In genomic region chr6:10415593-10416480, GRCh38 we compare ENCODE assay signal across 10 cellular contexts. TPM values are rescaled to one million over a fixed set of nuclear protein-coding genes. Genes with fewer than 3 reads are reported as not detected.
DNase-seq lines count a peak whose midpoint lies in the region; ATAC-seq, FAIRE-seq and TF ChIP-seq lines count a peak whose summit lies in the region.
"Had no signal": no experiment of that assay in that cellular context is flagged by ENCODE, and none has a peak within 500 bp of the region (broad histone marks: within the 10 kb centered on the region; RNA-seq: fewer than 3 reads in every experiment).

No MANE protein-coding gene starts in this region.

- no peak overlapping the region for H3K4me3 ChIP-seq in CD8-positive, alpha-beta memory T cell (ENCODE audit: low read length)
- H3K4me3 ChIP-seq in endothelial cell of umbilical vein (replicated peaks in 1 of 3; ENCODE audit: insufficient read depth in 1 of 3, low read depth in 1 of 3, low read length in 3 of 3) (no peak overlapping the region), tibial nerve (peak overlapping the region in 2 of 4 donors; percentile 75 to 92)

- TF ChIP-seq CTCF in endothelial cell of umbilical vein (IDR thresholded peaks at IDR 0.05; ENCODE audit: extremely low read depth in 1 of 2, insufficient read depth in 1 of 2, low read depth in 1 of 2, low read length in 2 of 2) (no peak), nephron progenitor cell (IDR thresholded peaks at IDR 0.05) (no peak), tibial nerve (IDR thresholded peaks at IDR 0.05) (no peak)

- TF ChIP-seq POLR2A in endothelial cell of umbilical vein (IDR thresholded peaks at IDR 0.05; ENCODE audit: low read depth, low read length) (no peak), tibial nerve (IDR thresholded peaks at IDR 0.05) (no peak)

- H2AFZ ChIP-seq in endothelial cell of umbilical vein (ENCODE audit: low read depth, low read length) = no peak overlapping the region

- H4K20me1 ChIP-seq in endothelial cell of umbilical vein (replicated peaks; ENCODE audit: control insufficient read depth, extremely low read depth, insufficient read depth, low read length) = no peaks in the 10 kb centered on the region

- intact Hi-C loops in endothelial cell of umbilical vein (cut with micrococcal nuclease) = no loop called here

- no peak for ATAC-seq in HG02970 (IDR thresholded peaks at IDR 0.05; ENCODE audit: low FRiP score, unreplicated experiment)
- no peak for ATAC-seq in HG02678 (IDR thresholded peaks at IDR 0.05; ENCODE audit: unreplicated experiment)

- no peaks in the 10 kb centered on the region for H3K79me2 ChIP-seq in endothelial cell of umbilical vein (ENCODE audit: control insufficient read depth, insufficient read depth, low read length)

- CTCF ChIA-PET in CD8-positive, alpha-beta memory T cell (lab: Charles Lee) = no interaction called here
- CTCF ChIA-PET in endothelial cell of umbilical vein (lab: Charles Lee) = interaction anchor here (0.9 to 3.1 kb wide), 6 partner anchors 9 to 1433 kb away, joined by 4 to 25 read pairs (median 8); no protein-coding TSS in a partner anchor

- WGBS in tibial nerve, 2 donors = 42 to 49% methylated on average over 37 of the region's 37 CpGs

- no TSS peak for BruUV-seq in endothelial cell of umbilical vein (replicated peaks; lab: Mats Ljungman, UMichigan)

- peaks cover 27% of the 10 kb centered on the region for H3K4me1 ChIP-seq in CD8-positive, alpha-beta memory T cell (ENCODE audit: insufficient read depth, low read length)
- peaks cover 9% of the 10 kb centered on the region for H3K4me1 ChIP-seq in endothelial cell of umbilical vein (ENCODE audit: control insufficient read depth, extremely low read depth, insufficient read depth, low read length)
- H3K4me1 ChIP-seq in tibial nerve = peaks cover 0 to 77% (median 27%) of the 10 kb centered on the region in 4 donors

- H3K9ac ChIP-seq in endothelial cell of umbilical vein (replicated peaks; ENCODE audit: extremely low read depth, insufficient read depth, low read length) = no peak overlapping the region

- FAIRE-seq in endothelial cell of umbilical vein (lab: Jason Lieb, UNC) = no peak

- peaks cover 78% of the 10 kb centered on the region for H3K27me3 ChIP-seq in CD8-positive, alpha-beta memory T cell (ENCODE audit: insufficient read depth, low read length, poor library complexity, severe bottlenecking)
- H3K27me3 ChIP-seq in endothelial cell of umbilical vein (ENCODE audit: control insufficient read depth in 2 of 2, insufficient read depth in 2 of 2, low read length in 2 of 2) (peaks cover 83 to 96% of the 10 kb centered on the region in 2 experiments), tibial nerve (peaks cover 2 to 94% of the 10 kb centered on the region in 2 donors)

- peaks cover 0 to 9% (median 4%) of the 10 kb centered on the region in 3 donors for H3K36me3 Mint-ChIP-seq in CD8-positive, alpha-beta memory T cell
- no peaks in the 10 kb centered on the region for H3K36me3 Mint-ChIP-seq in IgD-negative memory B cell
- H3K36me3 Mint-ChIP-seq in nephron progenitor cell (ENCODE audit: low read depth) = no peaks in the 10 kb centered on the region

- H3K27me3 Mint-ChIP-seq in CD8-positive, alpha-beta memory T cell = peaks cover 84 to 85% of the 10 kb centered on the region in 2 donors
- H3K27me3 Mint-ChIP-seq in IgD-negative memory B cell = peaks cover 74% of the 10 kb centered on the region
- peaks cover 100% of the 10 kb centered on the region for H3K27me3 Mint-ChIP-seq in nephron progenitor cell (ENCODE audit: low read depth, poor library complexity)

- no peaks in the 10 kb centered on the region for H3K9me1 ChIP-seq in endothelial cell of umbilical vein (replicated peaks; ENCODE audit: control insufficient read depth, extremely low read depth, insufficient read depth, low read length)

- no peak for TF ChIP-seq EP300 in tibial nerve (IDR thresholded peaks at IDR 0.05)

- H3K36me3 ChIP-seq in CD8-positive, alpha-beta memory T cell (ENCODE audit: insufficient read depth, low read length) = no peaks in the 10 kb centered on the region
- H3K36me3 ChIP-seq in endothelial cell of umbilical vein (ENCODE audit: control insufficient read depth in 2 of 2, extremely low read depth in 1 of 2, insufficient read depth in 2 of 2, low read length in 2 of 2) (no peaks in the 10 kb centered on the region), tibial nerve (no peaks in the 10 kb centered on the region)
- H3K36me3 ChIP-seq: neutrophil had no signal

- H3K9me3 ChIP-seq in CD8-positive, alpha-beta memory T cell (ENCODE audit: low read length) = no peaks in the 10 kb centered on the region
- H3K9me3 ChIP-seq in endothelial cell of umbilical vein (replicated peaks; ENCODE audit: control insufficient read depth, insufficient read depth, low read length) (no peaks in the 10 kb centered on the region), tibial nerve (no peaks in the 10 kb centered on the region)

- POLR2A ChIA-PET in CD8-positive, alpha-beta memory T cell (lab: Charles Lee) = no interaction called here
- POLR2A ChIA-PET in endothelial cell of umbilical vein (lab: Charles Lee) = no interaction called here

- no peak overlapping the region for H3K4me2 ChIP-seq in endothelial cell of umbilical vein (ENCODE audit: insufficient read depth, low read length)

- dilution Hi-C loops in endothelial cell of umbilical vein (cut with MboI; ENCODE audit: extremely low pct_ligation_motif_present, low sequenced_read_pairs) = no loop called here

- H3K4me3 Mint-ChIP-seq in CD8-positive, alpha-beta memory T cell = peak overlapping the region in 5 of 7 donors; percentile 29 to 70 (median 36)
- H3K4me3 Mint-ChIP-seq in IgD-negative memory B cell = peak overlapping the region; percentile 12 to 95 (median 79)
- peak overlapping the region; percentile 67 for H3K4me3 Mint-ChIP-seq in nephron progenitor cell

- DNase-seq in CD8-positive, alpha-beta memory T cell = no peak
- no peak for DNase-seq in endothelial cell of umbilical vein (ENCODE audit: low read depth, low spot score)
- no peak for DNase-seq in nephron progenitor cell
- no peak for DNase-seq in tibial nerve (ENCODE audit: low spot score in 2 of 2)
- DNase-seq in DMS 273 (lab: John Stamatoyannopoulos, UW; ENCODE audit: unreplicated experiment) = no peak
- DNase-seq: KBM-7 had no signal

- H3K27ac ChIP-seq in CD8-positive, alpha-beta memory T cell (ENCODE audit: low read depth, low read length) = no peak overlapping the region
- H3K27ac ChIP-seq in endothelial cell of umbilical vein (ENCODE audit: insufficient read depth, low read depth, low read length) = no peak overlapping the region
- H3K27ac ChIP-seq in tibial nerve = no peak overlapping the region
- H3K27ac ChIP-seq: neutrophil had no signal

- H3K4me1 Mint-ChIP-seq in CD8-positive, alpha-beta memory T cell = peaks cover 32 to 48% (median 39%) of the 10 kb centered on the region in 3 donors
- H3K4me1 Mint-ChIP-seq in IgD-negative memory B cell = peaks cover 4 to 12% (median 9%) of the 10 kb centered on the region in 3 donors
- peaks cover 61% of the 10 kb centered on the region for H3K4me1 Mint-ChIP-seq in nephron progenitor cell

- peaks cover 3 to 42% (median 38%) of the 10 kb centered on the region in 5 donors for H3K9me3 Mint-ChIP-seq in CD8-positive, alpha-beta memory T cell
- peaks cover 4 to 20% (median 4%) of the 10 kb centered on the region in 3 donors for H3K9me3 Mint-ChIP-seq in IgD-negative memory B cell
- no peaks in the 10 kb centered on the region for H3K9me3 Mint-ChIP-seq in nephron progenitor cell

- H3K27ac Mint-ChIP-seq in CD8-positive, alpha-beta memory T cell = peak overlapping the region in 2 of 8 donors; percentile 50 to 82
- peak overlapping the region; percentile 89 to 98 (median 95) for H3K27ac Mint-ChIP-seq in IgD-negative memory B cell
- no peak overlapping the region for H3K27ac Mint-ChIP-seq in nephron progenitor cell

TF ChIP-seq in endothelial cell of umbilical vein, 7 proteins besides CTCF, POLR2A, EP300 and RAD21:
- TF ChIP-seq MAX (IDR thresholded peaks at IDR 0.05; ENCODE audit: insufficient read depth, insufficient read length) = no peak
- no peak for TF ChIP-seq JUN (IDR thresholded peaks at IDR 0.05; ENCODE audit: borderline replicate concordance, insufficient read depth, insufficient read length, low read depth)
- TF ChIP-seq EZH2 (IDR thresholded peaks at IDR 0.05; ENCODE audit: borderline replicate concordance, low read depth, low read length, severe bottlenecking) = peak; percentile 16
- no peak for TF ChIP-seq POLR2AphosphoS5 (IDR thresholded peaks at IDR 0.05; ENCODE audit: insufficient read depth, low read depth, low read length)
- TF ChIP-seq FOS (IDR thresholded peaks at IDR 0.05; ENCODE audit: borderline replicate concordance, insufficient read depth, low read length) = no peak
TF ChIP-seq in endothelial cell of umbilical vein: peak in this region for 1.

RNA-seq across cellular contexts. Expression of gene TFAP2A, which starts 1.0 kb away (rescaled TPM):
- total RNA-seq in CD8-positive, alpha-beta memory T cell = not detected
- polyA plus RNA-seq in CD8-positive, alpha-beta memory T cell = not detected
- not detected for polyA plus RNA-seq in IgD-negative memory B cell
- not detected in 2 replicates for total RNA-seq in endothelial cell of umbilical vein
- 0.06 and 0.11 TPM in 2 replicates for polyA plus RNA-seq in endothelial cell of umbilical vein
- polyA plus RNA-seq in endothelial cell of umbilical vein (2011; cell fraction: cytosol; rRNA removed) = 0.10 and 0.23 TPM in 2 replicates
- 0.43 and 0.57 TPM in 2 replicates for polyA plus RNA-seq in endothelial cell of umbilical vein (2011; cell fraction: nucleus; rRNA removed)
- polyA plus RNA-seq in endothelial cell of umbilical vein (2012) = 0.31 TPM in 1 of 2 replicates, not detected in the other
- not detected in 2 replicates for polyA minus RNA-seq in endothelial cell of umbilical vein
- 57.2 TPM for polyA minus RNA-seq in endothelial cell of umbilical vein (2011; cell fraction: cytosol; rRNA and poly(A)+ RNA removed)
- polyA minus RNA-seq in endothelial cell of umbilical vein (2011; cell fraction: nucleus; rRNA and poly(A)+ RNA removed) = 0.82 and 0.87 TPM in 2 replicates
- total RNA-seq in tibial nerve = 1 to 10 TPM in 1 of 4 donors, under 1 TPM in 2, not detected in 1; 0.20 to 1.2 (median 0.66) TPM
